Comparison of ENCODE assay signal across 1 cellular context in the genomic region with DNA sequence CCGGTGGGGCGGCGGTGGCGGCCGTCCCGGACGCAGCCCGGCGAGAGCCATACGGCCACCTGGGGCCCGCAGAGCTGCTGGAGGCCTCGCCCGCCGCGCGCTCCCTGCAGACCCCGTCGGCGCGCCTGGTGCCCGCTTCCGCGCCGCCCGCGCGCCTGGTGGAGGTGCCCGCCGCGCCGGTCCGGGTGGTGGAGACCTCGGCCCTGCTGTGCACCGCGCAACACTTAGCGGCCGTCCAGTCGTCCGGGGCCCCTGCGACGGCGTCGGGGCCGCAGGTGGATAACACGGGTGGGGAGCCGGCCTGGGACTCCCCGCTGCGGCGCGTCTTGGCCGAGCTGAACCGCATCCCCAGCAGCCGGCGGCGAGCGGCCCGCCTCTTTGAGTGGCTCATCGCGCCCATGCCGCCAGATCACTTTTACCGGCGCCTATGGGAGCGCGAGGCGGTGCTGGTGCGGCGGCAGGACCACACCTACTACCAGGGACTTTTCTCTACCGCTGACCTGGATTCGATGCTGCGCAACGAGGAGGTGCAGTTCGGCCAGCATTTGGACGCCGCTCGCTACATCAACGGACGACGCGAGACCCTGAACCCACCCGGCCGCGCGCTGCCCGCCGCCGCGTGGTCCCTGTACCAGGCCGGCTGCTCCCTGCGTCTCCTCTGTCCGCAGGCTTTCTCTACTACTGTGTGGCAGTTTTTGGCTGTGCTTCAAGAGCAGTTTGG.
TF ChIP-seq lines count a peak whose summit lies in the region.

No MANE protein-coding gene starts in this region.

TF ChIP-seq in HepG2, 621 proteins besides CTCF, POLR2A, EP300 and RAD21 (continues in another document):
- no peak for TF ChIP-seq MTA1 (CRISPR knock-in tag; IDR thresholded peaks at IDR 0.05; ENCODE audit: borderline replicate concordance)
- peak; percentile 32; the same call in 1 of the 2 replicates for TF ChIP-seq TBX2 (CRISPR knock-in tag; IDR thresholded peaks at IDR 0.05; ENCODE audit: borderline replicate concordance)
- TF ChIP-seq MAZ (IDR thresholded peaks at IDR 0.05; ENCODE audit: borderline replicate concordance, low read depth, low read length): no peak
- peak; percentile 20; the same call in 1 of the 2 replicates for TF ChIP-seq MAZ (CRISPR knock-in tag; IDR thresholded peaks at IDR 0.05; ENCODE audit: low read depth)
- TF ChIP-seq, protein P1, sequence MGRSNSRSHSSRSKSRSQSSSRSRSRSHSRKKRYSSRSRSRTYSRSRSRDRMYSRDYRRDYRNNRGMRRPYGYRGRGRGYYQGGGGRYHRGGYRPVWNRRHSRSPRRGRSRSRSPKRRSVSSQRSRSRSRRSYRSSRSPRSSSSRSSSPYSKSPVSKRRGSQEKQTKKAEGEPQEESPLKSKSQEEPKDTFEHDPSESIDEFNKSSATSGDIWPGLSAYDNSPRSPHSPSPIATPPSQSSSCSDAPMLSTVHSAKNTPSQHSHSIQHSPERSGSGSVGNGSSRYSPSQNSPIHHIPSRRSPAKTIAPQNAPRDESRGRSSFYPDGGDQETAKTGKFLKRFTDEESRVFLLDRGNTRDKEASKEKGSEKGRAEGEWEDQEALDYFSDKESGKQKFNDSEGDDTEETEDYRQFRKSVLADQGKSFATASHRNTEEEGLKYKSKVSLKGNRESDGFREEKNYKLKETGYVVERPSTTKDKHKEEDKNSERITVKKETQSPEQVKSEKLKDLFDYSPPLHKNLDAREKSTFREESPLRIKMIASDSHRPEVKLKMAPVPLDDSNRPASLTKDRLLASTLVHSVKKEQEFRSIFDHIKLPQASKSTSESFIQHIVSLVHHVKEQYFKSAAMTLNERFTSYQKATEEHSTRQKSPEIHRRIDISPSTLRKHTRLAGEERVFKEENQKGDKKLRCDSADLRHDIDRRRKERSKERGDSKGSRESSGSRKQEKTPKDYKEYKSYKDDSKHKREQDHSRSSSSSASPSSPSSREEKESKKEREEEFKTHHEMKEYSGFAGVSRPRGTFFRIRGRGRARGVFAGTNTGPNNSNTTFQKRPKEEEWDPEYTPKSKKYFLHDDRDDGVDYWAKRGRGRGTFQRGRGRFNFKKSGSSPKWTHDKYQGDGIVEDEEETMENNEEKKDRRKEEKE (IDR thresholded peaks at IDR 0.05): no peak
- TF ChIP-seq, protein P2, sequence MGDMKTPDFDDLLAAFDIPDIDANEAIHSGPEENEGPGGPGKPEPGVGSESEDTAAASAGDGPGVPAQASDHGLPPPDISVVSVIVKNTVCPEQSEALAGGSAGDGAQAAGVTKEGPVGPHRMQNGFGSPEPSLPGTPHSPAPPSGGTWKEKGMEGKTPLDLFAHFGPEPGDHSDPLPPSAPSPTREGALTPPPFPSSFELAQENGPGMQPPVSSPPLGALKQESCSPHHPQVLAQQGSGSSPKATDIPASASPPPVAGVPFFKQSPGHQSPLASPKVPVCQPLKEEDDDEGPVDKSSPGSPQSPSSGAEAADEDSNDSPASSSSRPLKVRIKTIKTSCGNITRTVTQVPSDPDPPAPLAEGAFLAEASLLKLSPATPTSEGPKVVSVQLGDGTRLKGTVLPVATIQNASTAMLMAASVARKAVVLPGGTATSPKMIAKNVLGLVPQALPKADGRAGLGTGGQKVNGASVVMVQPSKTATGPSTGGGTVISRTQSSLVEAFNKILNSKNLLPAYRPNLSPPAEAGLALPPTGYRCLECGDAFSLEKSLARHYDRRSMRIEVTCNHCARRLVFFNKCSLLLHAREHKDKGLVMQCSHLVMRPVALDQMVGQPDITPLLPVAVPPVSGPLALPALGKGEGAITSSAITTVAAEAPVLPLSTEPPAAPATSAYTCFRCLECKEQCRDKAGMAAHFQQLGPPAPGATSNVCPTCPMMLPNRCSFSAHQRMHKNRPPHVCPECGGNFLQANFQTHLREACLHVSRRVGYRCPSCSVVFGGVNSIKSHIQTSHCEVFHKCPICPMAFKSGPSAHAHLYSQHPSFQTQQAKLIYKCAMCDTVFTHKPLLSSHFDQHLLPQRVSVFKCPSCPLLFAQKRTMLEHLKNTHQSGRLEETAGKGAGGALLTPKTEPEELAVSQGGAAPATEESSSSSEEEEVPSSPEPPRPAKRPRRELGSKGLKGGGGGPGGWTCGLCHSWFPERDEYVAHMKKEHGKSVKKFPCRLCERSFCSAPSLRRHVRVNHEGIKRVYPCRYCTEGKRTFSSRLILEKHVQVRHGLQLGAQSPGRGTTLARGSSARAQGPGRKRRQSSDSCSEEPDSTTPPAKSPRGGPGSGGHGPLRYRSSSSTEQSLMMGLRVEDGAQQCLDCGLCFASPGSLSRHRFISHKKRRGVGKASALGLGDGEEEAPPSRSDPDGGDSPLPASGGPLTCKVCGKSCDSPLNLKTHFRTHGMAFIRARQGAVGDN (CRISPR knock-in tag; IDR thresholded peaks at IDR 0.05): peak; percentile 80
- TF ChIP-seq ZNF451 (CRISPR knock-in tag; IDR thresholded peaks at IDR 0.05): no peak
- TF ChIP-seq HES4 (CRISPR knock-in tag; IDR thresholded peaks at IDR 0.05; ENCODE audit: borderline replicate concordance): 0 out of 2 replicates have a peak, but pooled peaks have one; percentile 47
- TF ChIP-seq KMT2A (CRISPR knock-in tag; IDR thresholded peaks at IDR 0.05): peak; percentile 67
- TF ChIP-seq ZFP90 (CRISPR knock-in tag; IDR thresholded peaks at IDR 0.05; ENCODE audit: borderline replicate concordance): no peak; the same call in 1 of the 2 replicates
- 0 out of 2 replicates have a peak, but pooled peaks have one; percentile 6 for TF ChIP-seq PAX8 (CRISPR knock-in tag; IDR thresholded peaks at IDR 0.05; ENCODE audit: borderline replicate concordance)
- TF ChIP-seq, protein P3, sequence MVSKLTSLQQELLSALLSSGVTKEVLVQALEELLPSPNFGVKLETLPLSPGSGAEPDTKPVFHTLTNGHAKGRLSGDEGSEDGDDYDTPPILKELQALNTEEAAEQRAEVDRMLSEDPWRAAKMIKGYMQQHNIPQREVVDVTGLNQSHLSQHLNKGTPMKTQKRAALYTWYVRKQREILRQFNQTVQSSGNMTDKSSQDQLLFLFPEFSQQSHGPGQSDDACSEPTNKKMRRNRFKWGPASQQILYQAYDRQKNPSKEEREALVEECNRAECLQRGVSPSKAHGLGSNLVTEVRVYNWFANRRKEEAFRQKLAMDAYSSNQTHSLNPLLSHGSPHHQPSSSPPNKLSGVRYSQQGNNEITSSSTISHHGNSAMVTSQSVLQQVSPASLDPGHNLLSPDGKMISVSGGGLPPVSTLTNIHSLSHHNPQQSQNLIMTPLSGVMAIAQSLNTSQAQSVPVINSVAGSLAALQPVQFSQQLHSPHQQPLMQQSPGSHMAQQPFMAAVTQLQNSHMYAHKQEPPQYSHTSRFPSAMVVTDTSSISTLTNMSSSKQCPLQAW (CRISPR knock-in tag; IDR thresholded peaks at IDR 0.05): peak; percentile 29; the same call in 1 of the 2 replicates
- TF ChIP-seq ZNF616 (CRISPR knock-in tag; IDR thresholded peaks at IDR 0.05; ENCODE audit: low read depth): no peak
- TF ChIP-seq, protein P4, sequence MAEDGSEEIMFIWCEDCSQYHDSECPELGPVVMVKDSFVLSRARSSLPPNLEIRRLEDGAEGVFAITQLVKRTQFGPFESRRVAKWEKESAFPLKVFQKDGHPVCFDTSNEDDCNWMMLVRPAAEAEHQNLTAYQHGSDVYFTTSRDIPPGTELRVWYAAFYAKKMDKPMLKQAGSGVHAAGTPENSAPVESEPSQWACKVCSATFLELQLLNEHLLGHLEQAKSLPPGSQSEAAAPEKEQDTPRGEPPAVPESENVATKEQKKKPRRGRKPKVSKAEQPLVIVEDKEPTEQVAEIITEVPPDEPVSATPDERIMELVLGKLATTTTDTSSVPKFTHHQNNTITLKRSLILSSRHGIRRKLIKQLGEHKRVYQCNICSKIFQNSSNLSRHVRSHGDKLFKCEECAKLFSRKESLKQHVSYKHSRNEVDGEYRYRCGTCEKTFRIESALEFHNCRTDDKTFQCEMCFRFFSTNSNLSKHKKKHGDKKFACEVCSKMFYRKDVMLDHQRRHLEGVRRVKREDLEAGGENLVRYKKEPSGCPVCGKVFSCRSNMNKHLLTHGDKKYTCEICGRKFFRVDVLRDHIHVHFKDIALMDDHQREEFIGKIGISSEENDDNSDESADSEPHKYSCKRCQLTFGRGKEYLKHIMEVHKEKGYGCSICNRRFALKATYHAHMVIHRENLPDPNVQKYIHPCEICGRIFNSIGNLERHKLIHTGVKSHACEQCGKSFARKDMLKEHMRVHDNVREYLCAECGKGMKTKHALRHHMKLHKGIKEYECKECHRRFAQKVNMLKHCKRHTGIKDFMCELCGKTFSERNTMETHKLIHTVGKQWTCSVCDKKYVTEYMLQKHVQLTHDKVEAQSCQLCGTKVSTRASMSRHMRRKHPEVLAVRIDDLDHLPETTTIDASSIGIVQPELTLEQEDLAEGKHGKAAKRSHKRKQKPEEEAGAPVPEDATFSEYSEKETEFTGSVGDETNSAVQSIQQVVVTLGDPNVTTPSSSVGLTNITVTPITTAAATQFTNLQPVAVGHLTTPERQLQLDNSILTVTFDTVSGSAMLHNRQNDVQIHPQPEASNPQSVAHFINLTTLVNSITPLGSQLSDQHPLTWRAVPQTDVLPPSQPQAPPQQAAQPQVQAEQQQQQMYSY (CRISPR knock-in tag; IDR thresholded peaks at IDR 0.05): 0 out of 2 replicates have a peak, but pooled peaks have one; percentile 26
- no peak for TF ChIP-seq ZNF383 (CRISPR knock-in tag; IDR thresholded peaks at IDR 0.05; ENCODE audit: borderline replicate concordance)
- TF ChIP-seq, protein P5, sequence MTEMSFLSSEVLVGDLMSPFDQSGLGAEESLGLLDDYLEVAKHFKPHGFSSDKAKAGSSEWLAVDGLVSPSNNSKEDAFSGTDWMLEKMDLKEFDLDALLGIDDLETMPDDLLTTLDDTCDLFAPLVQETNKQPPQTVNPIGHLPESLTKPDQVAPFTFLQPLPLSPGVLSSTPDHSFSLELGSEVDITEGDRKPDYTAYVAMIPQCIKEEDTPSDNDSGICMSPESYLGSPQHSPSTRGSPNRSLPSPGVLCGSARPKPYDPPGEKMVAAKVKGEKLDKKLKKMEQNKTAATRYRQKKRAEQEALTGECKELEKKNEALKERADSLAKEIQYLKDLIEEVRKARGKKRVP (CRISPR knock-in tag; IDR thresholded peaks at IDR 0.05): 0 out of 4 replicates have a peak, but pooled peaks of 1 of the 2 experiments have one; percentile 10
- TF ChIP-seq, protein P6, sequence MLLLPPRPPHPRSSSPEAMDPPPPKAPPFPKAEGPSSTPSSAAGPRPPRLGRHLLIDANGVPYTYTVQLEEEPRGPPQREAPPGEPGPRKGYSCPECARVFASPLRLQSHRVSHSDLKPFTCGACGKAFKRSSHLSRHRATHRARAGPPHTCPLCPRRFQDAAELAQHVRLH (CRISPR knock-in tag; IDR thresholded peaks at IDR 0.05; ENCODE audit: borderline replicate concordance, low read depth): 0 out of 2 replicates have a peak, but pooled peaks have one; percentile 16
- TF ChIP-seq ZNF556 (CRISPR knock-in tag; IDR thresholded peaks at IDR 0.05; ENCODE audit: borderline replicate concordance): no peak
- TF ChIP-seq RORA (CRISPR knock-in tag; IDR thresholded peaks at IDR 0.05): no peak
- TF ChIP-seq ZBTB7B (CRISPR knock-in tag; IDR thresholded peaks at IDR 0.05): 0 out of 2 replicates have a peak, but pooled peaks have one; percentile 22
- TF ChIP-seq ZNF709 (CRISPR knock-in tag; IDR thresholded peaks at IDR 0.05): peak; percentile 47; the same call in 1 of the 2 replicates
- TF ChIP-seq ZSCAN31 (CRISPR knock-in tag; IDR thresholded peaks at IDR 0.05; ENCODE audit: low read depth): no peak
- peak; percentile 57; the same call in 1 of the 2 replicates for TF ChIP-seq MYC (CRISPR knock-in tag; IDR thresholded peaks at IDR 0.05; ENCODE audit: borderline replicate concordance)
- peak; percentile 45; the same call in 1 of the 2 replicates for TF ChIP-seq ZNF256 (CRISPR knock-in tag; conservative IDR thresholded peaks at IDR 0.05)
- TF ChIP-seq RELA (CRISPR knock-in tag; IDR thresholded peaks at IDR 0.05): no peak
- TF ChIP-seq, protein P7, sequence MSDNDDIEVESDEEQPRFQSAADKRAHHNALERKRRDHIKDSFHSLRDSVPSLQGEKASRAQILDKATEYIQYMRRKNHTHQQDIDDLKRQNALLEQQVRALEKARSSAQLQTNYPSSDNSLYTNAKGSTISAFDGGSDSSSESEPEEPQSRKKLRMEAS (IDR thresholded peaks at IDR 0.05): peak; percentile 34
- peak; percentile 25; the same call in 1 of the 2 replicates for TF ChIP-seq TP53 (CRISPR knock-in tag; conservative IDR thresholded peaks at IDR 0.05)
- TF ChIP-seq GTF3A (CRISPR knock-in tag; conservative IDR thresholded peaks at IDR 0.05): no peak
- TF ChIP-seq SIN3A (IDR thresholded peaks at IDR 0.05; ENCODE audit: borderline replicate concordance, low read depth, low read length): 0 out of 2 replicates have a peak, but pooled peaks have one; percentile 72
- no peak for TF ChIP-seq RFX3 (CRISPR knock-in tag; IDR thresholded peaks at IDR 0.05)
- no peak; the same call in 2 of the 3 replicates for TF ChIP-seq MXI1 (IDR thresholded peaks at IDR 0.05; ENCODE audit: borderline replicate concordance, low read depth, low read length)
- TF ChIP-seq, protein P8, sequence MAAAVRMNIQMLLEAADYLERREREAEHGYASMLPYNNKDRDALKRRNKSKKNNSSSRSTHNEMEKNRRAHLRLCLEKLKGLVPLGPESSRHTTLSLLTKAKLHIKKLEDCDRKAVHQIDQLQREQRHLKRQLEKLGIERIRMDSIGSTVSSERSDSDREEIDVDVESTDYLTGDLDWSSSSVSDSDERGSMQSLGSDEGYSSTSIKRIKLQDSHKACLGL (CRISPR knock-in tag; IDR thresholded peaks at IDR 0.05): peak; percentile 19
- TF ChIP-seq ZBTB7A (CRISPR knock-in tag; IDR thresholded peaks at IDR 0.05): no peak
- TF ChIP-seq, protein P9, sequence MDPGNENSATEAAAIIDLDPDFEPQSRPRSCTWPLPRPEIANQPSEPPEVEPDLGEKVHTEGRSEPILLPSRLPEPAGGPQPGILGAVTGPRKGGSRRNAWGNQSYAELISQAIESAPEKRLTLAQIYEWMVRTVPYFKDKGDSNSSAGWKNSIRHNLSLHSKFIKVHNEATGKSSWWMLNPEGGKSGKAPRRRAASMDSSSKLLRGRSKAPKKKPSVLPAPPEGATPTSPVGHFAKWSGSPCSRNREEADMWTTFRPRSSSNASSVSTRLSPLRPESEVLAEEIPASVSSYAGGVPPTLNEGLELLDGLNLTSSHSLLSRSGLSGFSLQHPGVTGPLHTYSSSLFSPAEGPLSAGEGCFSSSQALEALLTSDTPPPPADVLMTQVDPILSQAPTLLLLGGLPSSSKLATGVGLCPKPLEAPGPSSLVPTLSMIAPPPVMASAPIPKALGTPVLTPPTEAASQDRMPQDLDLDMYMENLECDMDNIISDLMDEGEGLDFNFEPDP (CRISPR knock-in tag; conservative IDR thresholded peaks at IDR 0.05): peak; percentile 93; the same call in 1 of the 2 replicates
- TF ChIP-seq, protein P10, sequence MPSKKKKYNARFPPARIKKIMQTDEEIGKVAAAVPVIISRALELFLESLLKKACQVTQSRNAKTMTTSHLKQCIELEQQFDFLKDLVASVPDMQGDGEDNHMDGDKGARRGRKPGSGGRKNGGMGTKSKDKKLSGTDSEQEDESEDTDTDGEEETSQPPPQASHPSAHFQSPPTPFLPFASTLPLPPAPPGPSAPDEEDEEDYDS (CRISPR knock-in tag; IDR thresholded peaks at IDR 0.05): 0 out of 2 replicates have a peak, but pooled peaks have one; percentile 21
- no peak for TF ChIP-seq CHCHD3 (CRISPR knock-in tag; IDR thresholded peaks at IDR 0.05)
- TF ChIP-seq, protein P11, sequence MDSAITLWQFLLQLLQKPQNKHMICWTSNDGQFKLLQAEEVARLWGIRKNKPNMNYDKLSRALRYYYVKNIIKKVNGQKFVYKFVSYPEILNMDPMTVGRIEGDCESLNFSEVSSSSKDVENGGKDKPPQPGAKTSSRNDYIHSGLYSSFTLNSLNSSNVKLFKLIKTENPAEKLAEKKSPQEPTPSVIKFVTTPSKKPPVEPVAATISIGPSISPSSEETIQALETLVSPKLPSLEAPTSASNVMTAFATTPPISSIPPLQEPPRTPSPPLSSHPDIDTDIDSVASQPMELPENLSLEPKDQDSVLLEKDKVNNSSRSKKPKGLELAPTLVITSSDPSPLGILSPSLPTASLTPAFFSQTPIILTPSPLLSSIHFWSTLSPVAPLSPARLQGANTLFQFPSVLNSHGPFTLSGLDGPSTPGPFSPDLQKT (CRISPR knock-in tag; IDR thresholded peaks at IDR 0.05; ENCODE audit: borderline replicate concordance): no peak
- peak; percentile 45 for TF ChIP-seq TAF15 (IDR thresholded peaks at IDR 0.05; ENCODE audit: low read depth, low read length, poor library complexity, severe bottlenecking)
